8 cellular contexts compared by ENCODE assay signal in genomic region chr20:50111120-50111828, GRCh38. TPM values are rescaled to one million over a fixed set of nuclear protein-coding genes. Genes with fewer than 3 reads are reported as not detected.
DNase-seq lines count a peak whose midpoint lies in the region; ATAC-seq and TF ChIP-seq lines count a peak whose summit lies in the region.

No MANE protein-coding gene starts in this region.

- POLR2A ChIA-PET in CD8-positive, alpha-beta T cell (lab: Charles Lee) = interaction anchor here (0.6 to 2.5 kb wide), 2 partner anchors 10 to 80 kb away, joined by 4 to 8 read pairs; partner anchors contain the start of gene CEBPB

- H3K9me3 Mint-ChIP-seq in CD8-positive, alpha-beta T cell = no peaks in the 10 kb centered on the region
- no peaks in the 10 kb centered on the region for H3K9me3 Mint-ChIP-seq in brain

- in situ Hi-C loops in KBM-7 (cut with MboI; ENCODE audit: low pct_unique_long_range_greater_than_20kb, low sequenced_read_pairs) = no loop called here

- H3K27ac Mint-ChIP-seq in CD8-positive, alpha-beta T cell = peak overlapping the region; percentile 97
- peak overlapping the region; percentile 19 to 99 (median 98) for H3K27ac Mint-ChIP-seq in brain

- ATAC-seq in CD8-positive, alpha-beta T cell = no peak
- ATAC-seq in mucosa of descending colon = no peak

- H3K4me1 Mint-ChIP-seq in CD8-positive, alpha-beta T cell (ENCODE audit: low read depth) = peaks cover 88% of the 10 kb centered on the region
- H3K4me1 Mint-ChIP-seq in brain = peaks cover 94% of the 10 kb centered on the region

- peak overlapping the region; percentile 68 for H3K27ac ChIP-seq in CD8-positive, alpha-beta T cell (ENCODE audit: low read depth, low read length)
- H3K27ac ChIP-seq in muscle layer of colon (ENCODE audit: low read depth, low read length) (no peak overlapping the region), tibial artery (peak overlapping the region; percentile 97 to 98)

- peak overlapping the region; percentile 97 for H3K4me3 Mint-ChIP-seq in CD8-positive, alpha-beta T cell
- H3K4me3 Mint-ChIP-seq in brain = peak overlapping the region; percentile 93 to 98 (median 96)

- intact Hi-C loops in CD8-positive, alpha-beta T cell (cut with DNase I, micrococcal nuclease) = loop anchor here (5.0 to 10.0 kb wide), 6 partner anchors 41 to 1286 kb away; partner anchors contain the start of genes ZNFX1 (in 2 of the 2), CSE1L (in 1 of the 2), PARD6B (in 1 of the 2) and PEDS1 (in 1 of the 2)
- intact Hi-C loops in tibial artery (cut with DNase I; ENCODE audit: low total_unique reads) (no loop called here), mucosa of descending colon (cut with DNase I, micrococcal nuclease) (no loop called here)

- H3K9ac ChIP-seq in muscle layer of colon (ENCODE audit: low read length) = peak overlapping the region; percentile 94

- H3K9me3 ChIP-seq in CD8-positive, alpha-beta T cell (ENCODE audit: low read length) = no peaks in the 10 kb centered on the region
- H3K9me3 ChIP-seq in muscle layer of colon (ENCODE audit: low read length) (no peaks in the 10 kb centered on the region), tibial artery (no peaks in the 10 kb centered on the region), mucosa of descending colon (no peaks in the 10 kb centered on the region)

- no peaks in the 10 kb centered on the region for H3K27me3 ChIP-seq in CD8-positive, alpha-beta T cell (ENCODE audit: insufficient read depth, low read length)
- no peaks in the 10 kb centered on the region for H3K27me3 ChIP-seq in muscle layer of colon (ENCODE audit: control insufficient read depth in 1 of 2, insufficient read depth in 2 of 2, low read length in 2 of 2)
- no peaks in the 10 kb centered on the region for H3K27me3 ChIP-seq in tibial artery

- H3K36me3 ChIP-seq in CD8-positive, alpha-beta T cell (ENCODE audit: insufficient read depth, low read length) = peaks cover 6% of the 10 kb centered on the region
- no peaks in the 10 kb centered on the region for H3K36me3 ChIP-seq in muscle layer of colon (ENCODE audit: insufficient read depth, low read length)
- no peaks in the 10 kb centered on the region for H3K36me3 ChIP-seq in tibial artery
- H3K36me3 ChIP-seq in mucosa of descending colon (ENCODE audit: low read depth) = no peaks in the 10 kb centered on the region

- peak overlapping the region; percentile 69 for H3K4me3 ChIP-seq in CD8-positive, alpha-beta T cell (ENCODE audit: low read depth, low read length)
- peak overlapping the region in 1 of 2 donors; percentile 94 for H3K4me3 ChIP-seq in muscle layer of colon (ENCODE audit: low read depth in 1 of 2, low read length in 2 of 2)
- H3K4me3 ChIP-seq in tibial artery = peak overlapping the region; percentile 95 to 99
- no peak overlapping the region for H3K4me3 ChIP-seq in mucosa of descending colon

- TF ChIP-seq CTCF in CD8-positive, alpha-beta T cell (IDR thresholded peaks at IDR 0.05) = no peak
- TF ChIP-seq CTCF in brain (conservative IDR thresholded peaks at IDR 0.05) = no peak
- no peak for TF ChIP-seq CTCF in tibial artery (IDR thresholded peaks at IDR 0.05)
- no peak for TF ChIP-seq CTCF in mucosa of descending colon (IDR thresholded peaks at IDR 0.05)

- H3K4me1 ChIP-seq in CD8-positive, alpha-beta T cell (ENCODE audit: insufficient read depth, low read length) = peaks cover 78% of the 10 kb centered on the region
- H3K4me1 ChIP-seq in muscle layer of colon (ENCODE audit: insufficient read depth, low read length) (peaks cover 74% of the 10 kb centered on the region), tibial artery (peaks cover 0 to 85% (median 49%) of the 10 kb centered on the region in 4 donors), mucosa of descending colon (ENCODE audit: low read depth) (peaks cover 55% of the 10 kb centered on the region)

- no peak for DNase-seq in CD8-positive, alpha-beta T cell
- DNase-seq in OCI-M2 (lab: John Stamatoyannopoulos, UW; ENCODE audit: unreplicated experiment) = peak; percentile 81
- DNase-seq in tibial artery = no peak
- DNase-seq in KBM-7 = no peak
- DNase-seq in NCI-H510A treated with DMSO at 0.1 percent for 48 hours (lab: John Stamatoyannopoulos, UW) = no peak
- no peak for DNase-seq in mucosa of descending colon

- H3K36me3 Mint-ChIP-seq in CD8-positive, alpha-beta T cell = peaks cover 29% of the 10 kb centered on the region
- H3K36me3 Mint-ChIP-seq in brain = peaks cover 15% of the 10 kb centered on the region

- CTCF ChIA-PET in CD8-positive, alpha-beta T cell (lab: Charles Lee) = interaction anchor here (0.6 to 3.8 kb wide), 6 partner anchors 9 to 132 kb away, joined by 3 to 22 read pairs (median 6); no protein-coding TSS in a partner anchor

- H3K27me3 Mint-ChIP-seq in CD8-positive, alpha-beta T cell (ENCODE audit: low read depth) = no peaks in the 10 kb centered on the region
- no peaks in the 10 kb centered on the region for H3K27me3 Mint-ChIP-seq in brain

RNA-seq across cellular contexts. Expression of gene UBE2V1, which starts 1.7 kb away (rescaled TPM):
- total RNA-seq in CD8-positive, alpha-beta T cell = 100 to 1,000 TPM; 108 to 112 TPM
- 166 TPM for polyA plus RNA-seq in brain (ENCODE audit: insufficient read depth, low read depth, low replicate concordance)
- total RNA-seq in mucosa of descending colon = 10 to 100 TPM; 90.1 to 94.4 (median 94.1) TPM

RNA-seq across cellular contexts. Expression of gene PEDS1, which starts 42.2 kb away (rescaled TPM):
- 10 to 100 TPM; 19.0 to 20.8 TPM for total RNA-seq in CD8-positive, alpha-beta T cell
- polyA plus RNA-seq in brain (ENCODE audit: insufficient read depth, low read depth, low replicate concordance) = 45.1 TPM
- total RNA-seq in mucosa of descending colon = 10 to 100 TPM; 21.2 to 34.3 (median 23.3) TPM

Comparison
In these comparisons a context has a peak if more than half of its experiments do, and no peak if none do; other contexts are left out.
1. intact Hi-C loops: an anchor here in CD8-positive, alpha-beta T cell (5.0 to 10.0 kb wide); none called in tibial artery and mucosa of descending colon.